ENCODE assay signal across 24 cellular contexts in genomic region chr17:27451906-27452305, GRCh38. TPM values are rescaled to one million over a fixed set of nuclear protein-coding genes. Genes with fewer than 3 reads are reported as not detected.
DNase-seq lines count a peak whose midpoint lies in the region; ATAC-seq and TF ChIP-seq lines count a peak whose summit lies in the region.
"Had no signal": no experiment of that assay in that cellular context is flagged by ENCODE, and none has a peak within 500 bp of the region (broad histone marks: within the 10 kb centered on the region; RNA-seq: fewer than 3 reads in every experiment).

No MANE protein-coding gene starts in this region.

- H4K20me1 ChIP-seq in IMR-90 (ENCODE audit: insufficient read depth, low read length), result peaks cover 2% of the 10 kb centered on the region; the same call in 1 of the 2 replicates
- no peaks in the 10 kb centered on the region for H4K20me1 ChIP-seq in H9 (ENCODE audit: control insufficient read depth, insufficient read depth, insufficient read length)

- H2BK120ac ChIP-seq in IMR-90 (ENCODE audit: low read depth, low read length) (no peak overlapping the region), neuronal stem cell (ENCODE audit: low read depth, low read length) (no peak overlapping the region), H9 (ENCODE audit: low read depth, low read length, poor library complexity, severe bottlenecking) (no peak overlapping the region)

- H3K27me3 Mint-ChIP-seq in glutamatergic neuron (ENCODE audit: unreplicated experiment) (peaks cover 18% of the 10 kb centered on the region), H9 (ENCODE audit: low read depth) (peaks cover 13% of the 10 kb centered on the region)
- H3K27me3 Mint-ChIP-seq: CD4-positive, alpha-beta memory T cell; CD4-positive, CD25-positive, alpha-beta regulatory T cell; CD8-positive, alpha-beta memory T cell had no signal

- no peak overlapping the region for H2AK9ac ChIP-seq in IMR-90 (replicated peaks; ENCODE audit: low read depth, low read length, poor library complexity)

- H2AFZ ChIP-seq in IMR-90 (replicated peaks; ENCODE audit: low read length, poor library complexity) (no peak overlapping the region), neuronal stem cell (ENCODE audit: low read length) (no peak overlapping the region), H9 (ENCODE audit: low read length) (no peak overlapping the region)

- H3K18ac ChIP-seq in IMR-90 (ENCODE audit: low read depth, low read length) (no peak overlapping the region), neuronal stem cell (ENCODE audit: low read length) (no peak overlapping the region), H9 (ENCODE audit: insufficient read length, low read depth, low read length) (no peak overlapping the region)

- CTCF ChIA-PET in IMR-90 (lab: Yijun Ruan, JAX), result no interaction called here

- TF ChIP-seq POLR2A in IMR-90 (IDR thresholded peaks at IDR 0.05; ENCODE audit: low read depth, low read length), result no peak

- H2BK15ac ChIP-seq in IMR-90 (ENCODE audit: low read depth, low read length), result no peak overlapping the region
- H2BK15ac ChIP-seq in neuronal stem cell (ENCODE audit: low read length), result no peak overlapping the region
- H2BK15ac ChIP-seq in H9 (ENCODE audit: low read depth, low read length), result no peak overlapping the region

- H4K8ac ChIP-seq in IMR-90 (ENCODE audit: low read depth in 2 of 2, low read length in 2 of 2), result no peak overlapping the region
- no peak overlapping the region for H4K8ac ChIP-seq in neuronal stem cell (ENCODE audit: low read depth, low read length)
- no peak overlapping the region for H4K8ac ChIP-seq in H9 (replicated peaks; ENCODE audit: insufficient read length, low read depth, low read length)

- H2AK5ac ChIP-seq in IMR-90 (ENCODE audit: low read depth, low read length) (peak overlapping the region; percentile 35; the same call in 1 of the 2 replicates), neuronal stem cell (ENCODE audit: low read depth, low read length) (no peak overlapping the region), H9 (ENCODE audit: insufficient read length, low read length) (no peak overlapping the region)

- TF ChIP-seq RAD21 in IMR-90 (IDR thresholded peaks at IDR 0.05; ENCODE audit: low read length), result no peak

- H3K4me3 ChIP-seq in IMR-90 (ENCODE audit: insufficient read depth, low read depth, low read length) (no peak overlapping the region), neuronal stem cell (ENCODE audit: low read length in 2 of 2) (no peak overlapping the region)
- H3K4me3 ChIP-seq: BLaER1, GM12878 had no signal

- H3K4me1 Mint-ChIP-seq in glutamatergic neuron (ENCODE audit: low read depth, unreplicated experiment), result peaks cover 11% of the 10 kb centered on the region
- peaks cover 8 to 11% of the 10 kb centered on the region in 2 experiments for H3K4me1 Mint-ChIP-seq in H9

- H2BK20ac ChIP-seq in IMR-90 (ENCODE audit: low read depth, low read length) (no peak overlapping the region), H9 (ENCODE audit: low read depth, low read length, poor library complexity, severe bottlenecking) (no peak overlapping the region)

- H3K4me1 ChIP-seq in IMR-90 (ENCODE audit: control insufficient read depth, insufficient read depth, low read length) (peaks cover 17% of the 10 kb centered on the region), neuronal stem cell (ENCODE audit: control insufficient read depth in 2 of 2, insufficient read depth in 1 of 2, low read depth in 1 of 2, low read length in 2 of 2) (no peaks in the 10 kb centered on the region), H9 (ENCODE audit: insufficient read depth, low read length) (no peaks in the 10 kb centered on the region)
- H3K4me1 ChIP-seq: BE2C had no signal

- H3K9me1 ChIP-seq in IMR-90 (ENCODE audit: insufficient read depth, low read length), result peaks cover 8% of the 10 kb centered on the region; the same call in 1 of the 2 replicates

- H3K23me2 ChIP-seq in H9 (ENCODE audit: insufficient read length, low read depth, low read length, poor library complexity, severe bottlenecking), result peaks cover 3% of the 10 kb centered on the region

- H3K36me3 Mint-ChIP-seq in glutamatergic neuron (ENCODE audit: unreplicated experiment) (no peaks in the 10 kb centered on the region), H9 (ENCODE audit: insufficient read depth in 1 of 3, low read depth in 3 of 3) (no peaks in the 10 kb centered on the region)
- H3K36me3 Mint-ChIP-seq: CD14-positive monocyte; CD4-positive, alpha-beta memory T cell; CD4-positive, CD25-positive, alpha-beta regulatory T cell; CD8-positive, alpha-beta memory T cell had no signal

- H3K23ac ChIP-seq in IMR-90 (ENCODE audit: low read depth, low read length) (peak overlapping the region; percentile 34; the same call in 1 of the 2 replicates), neuronal stem cell (ENCODE audit: low read depth, low read length, poor library complexity) (no peak overlapping the region), H9 (ENCODE audit: insufficient read length, low read depth, low read length) (no peak overlapping the region)

- no peak overlapping the region for H3K9ac ChIP-seq in IMR-90 (ENCODE audit: low read depth, low read length)
- no peak overlapping the region for H3K9ac ChIP-seq in neuronal stem cell (ENCODE audit: low read depth, low read length, poor library complexity)
- no peak overlapping the region for H3K9ac ChIP-seq in H9 (ENCODE audit: extremely low read depth, insufficient read length, low read length)
- H3K9ac ChIP-seq: BLaER1 had no signal

- intact Hi-C loops in IMR-90 (cut with micrococcal nuclease), result loop anchor here (10.0 kb wide), 2 partner anchors 207 to 433 kb away; no protein-coding TSS in a partner anchor
- intact Hi-C loops in posterior vena cava (cut with DNase I), result loop anchor here (10.0 kb wide), 2 partner anchors 47 to 97 kb away; no protein-coding TSS in a partner anchor

- BruUV-seq in IMR-90 (replicated peaks; lab: Mats Ljungman, UMichigan), result no TSS peak

- H3K4me3 Mint-ChIP-seq in glutamatergic neuron (ENCODE audit: unreplicated experiment) (peak overlapping the region; percentile 17), H9 (no peak overlapping the region)
- H3K4me3 Mint-ChIP-seq: CD14-positive monocyte; CD4-positive, alpha-beta memory T cell; CD8-positive, alpha-beta memory T cell had no signal

- peaks cover 8% of the 10 kb centered on the region for H3K9me3 Mint-ChIP-seq in glutamatergic neuron (ENCODE audit: unreplicated experiment)
- no peaks in the 10 kb centered on the region for H3K9me3 Mint-ChIP-seq in H9
- H3K9me3 Mint-ChIP-seq: CD14-positive monocyte; CD4-positive, alpha-beta memory T cell; CD4-positive, CD25-positive, alpha-beta regulatory T cell; CD8-positive, alpha-beta memory T cell had no signal

- H3K36me3 ChIP-seq in IMR-90 (ENCODE audit: control insufficient read depth, insufficient read depth, low read length), result no peaks in the 10 kb centered on the region
- H3K36me3 ChIP-seq in neuronal stem cell (replicated peaks in 1 of 2; ENCODE audit: control insufficient read depth in 2 of 2, insufficient read depth in 2 of 2, low read length in 2 of 2), result no peaks in the 10 kb centered on the region
- H3K36me3 ChIP-seq: BE2C, BLaER1 had no signal

- no CpG with 5 or more reads among the region's 3 CpGs for WGBS in IMR-90 (ENCODE audit: extremely low coverage in 2 of 2, insufficient read length in 1 of 2), 2 experiments
- no CpG with 5 or more reads among the region's 3 CpGs for WGBS in neuronal stem cell (ENCODE audit: extremely low coverage in 2 of 2, insufficient read length in 2 of 2, insufficient replicate concordance in 1 of 2), 2 donors
- no CpG with 5 or more reads among the region's 3 CpGs for WGBS in H9 (ENCODE audit: extremely low coverage, insufficient read length, low lambda C conversion rate)

- H3K27ac Mint-ChIP-seq in glutamatergic neuron (ENCODE audit: unreplicated experiment) (no peak overlapping the region), H9 (no peak overlapping the region)

- no peak overlapping the region for H3T11ph ChIP-seq in H9 (ENCODE audit: low read length)

- no peaks in the 10 kb centered on the region for H3K9me3 ChIP-seq in IMR-90 (ENCODE audit: control insufficient read depth, insufficient read depth, low read length)
- no peaks in the 10 kb centered on the region for H3K9me3 ChIP-seq in neuronal stem cell (replicated peaks in 1 of 2; ENCODE audit: control insufficient read depth in 2 of 2, insufficient read depth in 1 of 2, low read depth in 1 of 2, low read length in 2 of 2)
- no peaks in the 10 kb centered on the region for H3K9me3 ChIP-seq in H9 (ENCODE audit: control insufficient read depth, low read depth, low read length)
- H3K9me3 ChIP-seq: BE2C, BLaER1 had no signal

- H4K5ac ChIP-seq in IMR-90 (ENCODE audit: low read depth, low read length) (no peak overlapping the region), H9 (ENCODE audit: insufficient read length, low read depth, low read length) (no peak overlapping the region)

- TF ChIP-seq CTCF in IMR-90 (conservative IDR thresholded peaks at IDR 0.05; ENCODE audit: low read depth, low read length) (no peak), glutamatergic neuron (IDR thresholded peaks at IDR 0.05; ENCODE audit: partially characterized antibody, unreplicated experiment) (no peak), H9 (conservative IDR thresholded peaks at IDR 0.05) (no peak)

- H2BK5ac ChIP-seq in IMR-90 (ENCODE audit: low read depth, low read length, poor library complexity, severe bottlenecking) (no peak overlapping the region), neuronal stem cell (ENCODE audit: low read length) (no peak overlapping the region), H9 (ENCODE audit: insufficient read length, low read length) (no peak overlapping the region)

- ATAC-seq in IMR-90 (ENCODE audit: low read depth), result no peak
- ATAC-seq: GM12878 had no signal

- H3K14ac ChIP-seq in IMR-90 (replicated peaks; ENCODE audit: low read depth, low read length) (no peak overlapping the region), neuronal stem cell (ENCODE audit: low read length) (no peak overlapping the region), H9 (ENCODE audit: insufficient read depth, low read length) (no peak overlapping the region)

- in situ Hi-C loops in IMR-90 (cut with MboI; ENCODE audit: low sequenced_read_pairs), result no loop called here

- H3K4ac ChIP-seq in IMR-90 (ENCODE audit: low read depth, low read length) (no peak overlapping the region), neuronal stem cell (ENCODE audit: low read length) (no peak overlapping the region), H9 (ENCODE audit: low read depth, low read length) (no peak overlapping the region)

- DNase-seq in IMR-90 (no peak), glutamatergic neuron (no peak), posterior vena cava (ENCODE audit: low spot score) (peak; percentile 4), neuronal stem cell (ENCODE audit: low spot score) (no peak), caudate nucleus (lab: John Stamatoyannopoulos, UW) (no peak), H9 (no peak)
- DNase-seq: 8988T; ACHN; BE2C; C1 segment of cervical spinal cord; CD4-positive, alpha-beta memory T cell; CD4-positive, CD25-positive, alpha-beta regulatory T cell; CD8-positive, alpha-beta memory T cell; COR-L47; DMS 273 treated with DMSO at 0.1 percent for 48 hours; DMS153; DMS53; DMS79; DND-41; EL; GDM1 had no signal

- H3K56ac ChIP-seq in IMR-90 (ENCODE audit: extremely low read depth, insufficient read depth, low read length), result no peak overlapping the region
- no peak overlapping the region for H3K56ac ChIP-seq in H9 (ENCODE audit: insufficient read length, low read depth, low read length)

- H3K27ac ChIP-seq in IMR-90 (ENCODE audit: insufficient read depth, low read length) (no peak overlapping the region), neuronal stem cell (replicated peaks; ENCODE audit: low read length) (no peak overlapping the region), caudate nucleus (ENCODE audit: low read depth, low read length) (no peak overlapping the region), H9 (ENCODE audit: insufficient read length, low read depth, low read length) (no peak overlapping the region)
- H3K27ac ChIP-seq: BLaER1 had no signal

- dilution Hi-C loops in IMR-90 (cut with HindIII; ENCODE audit: low sequenced_read_pairs, unreplicated experiment), result no loop called here

- H3K79me1 ChIP-seq in IMR-90 (ENCODE audit: low read depth in 1 of 2, low read length in 2 of 2) (no peaks in the 10 kb centered on the region; a peak in 1 of 4 replicates), neuronal stem cell (ENCODE audit: low read depth, low read length) (no peaks in the 10 kb centered on the region), H9 (ENCODE audit: insufficient read depth, low read depth, low read length, poor library complexity, severe bottlenecking) (no peaks in the 10 kb centered on the region)

- H3K27me3 ChIP-seq in IMR-90 (ENCODE audit: control insufficient read depth, insufficient read depth, low read length) (no peaks in the 10 kb centered on the region), neuronal stem cell (ENCODE audit: control insufficient read depth in 3 of 3, insufficient read depth in 3 of 3, low read depth in 1 of 3, low read length in 3 of 3) (peaks cover 0 to 54% (median 0%) of the 10 kb centered on the region in 3 experiments), H9 (ENCODE audit: insufficient read depth, low read length) (no peaks in the 10 kb centered on the region)
- H3K27me3 ChIP-seq: BE2C had no signal

- no peak overlapping the region for H4K91ac ChIP-seq in IMR-90 (ENCODE audit: insufficient read depth, low read depth, low read length)
- H4K91ac ChIP-seq in neuronal stem cell (ENCODE audit: low read depth, low read length, poor library complexity), result no peak overlapping the region
- H4K91ac ChIP-seq in H9 (ENCODE audit: insufficient read length, low read depth, low read length), result no peak overlapping the region

- no peak overlapping the region for H3K4me2 ChIP-seq in IMR-90 (ENCODE audit: low read depth, low read length)
- no peak overlapping the region for H3K4me2 ChIP-seq in neuronal stem cell (ENCODE audit: insufficient read depth, low read length, poor library complexity, severe bottlenecking)
- no peak overlapping the region for H3K4me2 ChIP-seq in H9 (ENCODE audit: insufficient read depth, insufficient read length, low read length)
- H3K4me2 ChIP-seq: BLaER1 had no signal

- no peak overlapping the region for H2BK12ac ChIP-seq in neuronal stem cell (ENCODE audit: low read length)
- H2BK12ac ChIP-seq in H9 (ENCODE audit: insufficient read length, low read depth, low read length), result no peak overlapping the region

- POLR2A ChIA-PET in IMR-90 (lab: Charles Lee; ENCODE audit: unreplicated experiment), result no interaction called here

- no peaks in the 10 kb centered on the region for H3K79me2 ChIP-seq in H9 (ENCODE audit: insufficient read depth, low read length)

RNA-seq across cellular contexts. Expression of gene KSR1, which starts 4.3 kb away (rescaled TPM):
- 8.9 and 12.5 TPM in 2 replicates for total RNA-seq in IMR-90 (2012; rRNA removed)
- polyA plus RNA-seq in IMR-90 (2012; rRNA removed), result 19.5 and 21.9 TPM in 2 replicates
- polyA plus RNA-seq in IMR-90 (2012; cell fraction: cytosol; rRNA removed), result 12.2 and 18.8 TPM in 2 replicates
- 83.2 and 123 TPM in 2 replicates for polyA plus RNA-seq in IMR-90 (2012; cell fraction: nucleus; rRNA removed; ENCODE audit: low replicate concordance)
- 203 TPM for total RNA-seq in glutamatergic neuron (ENCODE audit: unreplicated experiment)
- 10 to 100 TPM; 30.3 to 35.5 TPM for total RNA-seq in posterior vena cava
- 19.3 TPM for polyA plus RNA-seq in neuronal stem cell (2013, experiment 1 of 2)
- 19.3 TPM for polyA plus RNA-seq in neuronal stem cell (2013, experiment 2 of 2)
- 43.5 and 44.9 TPM in 2 replicates for total RNA-seq in H9 (2021)
